In genomic region chr16:71499775-71500364, GRCh38 we compare ENCODE assay signal across 8 cellular contexts. TPM values are rescaled to one million over a fixed set of nuclear protein-coding genes. Genes with fewer than 3 reads are reported as not detected.
DNase-seq lines count a peak whose midpoint lies in the region; ATAC-seq, FAIRE-seq and TF ChIP-seq lines count a peak whose summit lies in the region.

No MANE protein-coding gene starts in this region.

- no peaks in the 10 kb centered on the region for H3K27me3 Mint-ChIP-seq in activated naive CD4-positive, alpha-beta T cell treated with anti-CD3 and anti-CD28 coated beads for 36 hours (ENCODE audit: low read depth)
- H3K27me3 Mint-ChIP-seq in glutamatergic neuron (ENCODE audit: unreplicated experiment): peaks cover 2% of the 10 kb centered on the region

- no peak overlapping the region for H3K4me3 Mint-ChIP-seq in activated naive CD4-positive, alpha-beta T cell treated with anti-CD3 and anti-CD28 coated beads for 36 hours
- H3K4me3 Mint-ChIP-seq in glutamatergic neuron (ENCODE audit: unreplicated experiment): no peak overlapping the region

- WGBS in aorta, 2 donors: 0% methylated on average over 3 of the region's 3 CpGs

- no peak overlapping the region for H3K4me3 ChIP-seq in aorta (ENCODE audit: low read length in 2 of 2)

- CTCF ChIA-PET in activated naive CD4-positive, alpha-beta T cell treated with anti-CD3 and anti-CD28 coated beads for 36 hours (lab: Charles Lee): interaction anchor here (0.9 to 5.8 kb wide), 20 partner anchors 13 to 143 kb away, joined by 3 to 91 read pairs (median 6); partner anchors contain the start of gene ZNF23

- no peaks in the 10 kb centered on the region for H3K9me3 Mint-ChIP-seq in activated naive CD4-positive, alpha-beta T cell treated with anti-CD3 and anti-CD28 coated beads for 36 hours
- peaks cover 3% of the 10 kb centered on the region for H3K9me3 Mint-ChIP-seq in glutamatergic neuron (ENCODE audit: unreplicated experiment)

- no peaks in the 10 kb centered on the region for H3K27me3 ChIP-seq in aorta (ENCODE audit: control insufficient read depth in 1 of 2, insufficient read depth in 2 of 2, low read length in 1 of 2)

- ATAC-seq in sciatic nerve: peak; percentile 63
- no peak for ATAC-seq in aorta (ENCODE audit: low FRiP score)

- no peaks in the 10 kb centered on the region for H3K4me1 ChIP-seq in aorta (ENCODE audit: control insufficient read depth in 1 of 2, insufficient read depth in 2 of 2, low read length in 2 of 2)

- no peaks in the 10 kb centered on the region for H3K4me1 Mint-ChIP-seq in activated naive CD4-positive, alpha-beta T cell treated with anti-CD3 and anti-CD28 coated beads for 36 hours (ENCODE audit: low read depth)
- no peaks in the 10 kb centered on the region for H3K4me1 Mint-ChIP-seq in glutamatergic neuron (ENCODE audit: low read depth, unreplicated experiment)

- H3K36me3 Mint-ChIP-seq in activated naive CD4-positive, alpha-beta T cell treated with anti-CD3 and anti-CD28 coated beads for 36 hours (ENCODE audit: low read depth): no peaks in the 10 kb centered on the region
- H3K36me3 Mint-ChIP-seq in glutamatergic neuron (ENCODE audit: unreplicated experiment): no peaks in the 10 kb centered on the region

- FAIRE-seq in RCC 7860 (lab: Jason Lieb, UNC): no peak

- peak; percentile 65 for TF ChIP-seq CTCF in glutamatergic neuron (IDR thresholded peaks at IDR 0.05; ENCODE audit: partially characterized antibody, unreplicated experiment)

- H3K27ac Mint-ChIP-seq in activated naive CD4-positive, alpha-beta T cell treated with anti-CD3 and anti-CD28 coated beads for 36 hours: no peak overlapping the region
- H3K27ac Mint-ChIP-seq in glutamatergic neuron (ENCODE audit: unreplicated experiment): no peak overlapping the region

- no peaks in the 10 kb centered on the region for H3K9me3 ChIP-seq in aorta (ENCODE audit: control insufficient read depth, low read length)

- no peaks in the 10 kb centered on the region for H3K36me3 ChIP-seq in aorta (ENCODE audit: control insufficient read depth in 1 of 2, insufficient read depth in 2 of 2, low read length in 1 of 2)

- no peak overlapping the region for H3K27ac ChIP-seq in aorta (ENCODE audit: low read depth in 1 of 2, low read length in 2 of 2)

- DNase-seq in SIG-M5 treated with dmso at 0.1 percent for 504 hours (lab: John Stamatoyannopoulos, UW; ENCODE audit: unreplicated experiment) (peak; percentile 56), SIG-M5 (lab: John Stamatoyannopoulos, UW) (no peak), HUDEP-2 (lab: John Stamatoyannopoulos, UW; ENCODE audit: unreplicated experiment in 76 of 76) (peak in 47 of 76 experiments; percentile 1 to 66 (median 37)), RCC 7860 (ENCODE audit: low spot score) (peak; percentile 43), glutamatergic neuron (peak; percentile 36), sciatic nerve (ENCODE audit: low spot score) (no peak), aorta (no peak)
- peak; percentile 71 for DNase-seq in activated naive CD4-positive, alpha-beta T cell treated with anti-CD3 and anti-CD28 coated beads for 36 hours

- intact Hi-C loops in activated naive CD4-positive, alpha-beta T cell treated with anti-CD3 and anti-CD28 coated beads for 36 hours (cut with micrococcal nuclease): loop anchor here (1.0 to 5.0 kb wide), 3 partner anchors 38 to 87 kb away; partner anchors contain the start of gene ZNF23
- intact Hi-C loops in sciatic nerve (cut with DNase I): no loop called here
- intact Hi-C loops in aorta (cut with DNase I): loop anchor here (2.0 kb wide), 1 partner anchor 87 kb away; no protein-coding TSS in a partner anchor

RNA-seq across cellular contexts. Expression of gene ZNF19, which starts 10.7 kb away (rescaled TPM):
- total RNA-seq in activated naive CD4-positive, alpha-beta T cell treated with anti-CD3 and anti-CD28 coated beads for 36 hours: 1 to 10 TPM; 1.2 to 1.6 TPM
- total RNA-seq in glutamatergic neuron (ENCODE audit: unreplicated experiment) (9.3 TPM), sciatic nerve (7.8 TPM), aorta (1 to 10 TPM; 3.3 to 9.2 TPM)
- 1 to 10 TPM; 2.7 to 2.9 TPM for polyA plus RNA-seq in aorta

RNA-seq across cellular contexts. Expression of gene CHST4, which starts 26.4 kb away (rescaled TPM):
- total RNA-seq in activated naive CD4-positive, alpha-beta T cell treated with anti-CD3 and anti-CD28 coated beads for 36 hours: not detected
- total RNA-seq in glutamatergic neuron (ENCODE audit: unreplicated experiment): not detected
- not detected for total RNA-seq in sciatic nerve
- total RNA-seq in aorta: not detected
- polyA plus RNA-seq in aorta: under 1 TPM in 1 of 2 donors, not detected in 1; 0.88 TPM

RNA-seq across cellular contexts. Expression of gene ZNF23, which starts 37.8 kb away (rescaled TPM):
- total RNA-seq in activated naive CD4-positive, alpha-beta T cell treated with anti-CD3 and anti-CD28 coated beads for 36 hours: 1 to 10 TPM; 6.9 to 7.1 TPM
- 17.3 TPM for total RNA-seq in glutamatergic neuron (ENCODE audit: unreplicated experiment)
- 11.0 TPM for total RNA-seq in sciatic nerve
- total RNA-seq in aorta: 10 to 100 TPM; 10.0 to 11.7 TPM
- polyA plus RNA-seq in aorta: 10 to 100 TPM; 11.8 to 13.8 TPM

RNA-seq across cellular contexts. Expression of gene TLE7, which starts 58.0 kb away (rescaled TPM):
- total RNA-seq in activated naive CD4-positive, alpha-beta T cell treated with anti-CD3 and anti-CD28 coated beads for 36 hours: not detected
- total RNA-seq in glutamatergic neuron (ENCODE audit: unreplicated experiment): not detected
- total RNA-seq in sciatic nerve: not detected
- not detected for total RNA-seq in aorta
- not detected for polyA plus RNA-seq in aorta

Comparison
In these comparisons a context has a peak if more than half of its experiments do, and no peak if none do; other contexts are left out.
1. DNase-seq: peak in SIG-M5 treated with dmso at 0.1 percent for 504 hours (single experiment), HUDEP-2 (47 of 76), RCC 7860 (single experiment), activated naive CD4-positive, alpha-beta T cell treated with anti-CD3 and anti-CD28 coated beads for 36 hours (single experiment) and glutamatergic neuron (single experiment); none in SIG-M5 (single experiment), sciatic nerve (single experiment) and aorta (0 of 2).